ENCODE assay signal across 30 cellular contexts in the genomic region with DNA sequence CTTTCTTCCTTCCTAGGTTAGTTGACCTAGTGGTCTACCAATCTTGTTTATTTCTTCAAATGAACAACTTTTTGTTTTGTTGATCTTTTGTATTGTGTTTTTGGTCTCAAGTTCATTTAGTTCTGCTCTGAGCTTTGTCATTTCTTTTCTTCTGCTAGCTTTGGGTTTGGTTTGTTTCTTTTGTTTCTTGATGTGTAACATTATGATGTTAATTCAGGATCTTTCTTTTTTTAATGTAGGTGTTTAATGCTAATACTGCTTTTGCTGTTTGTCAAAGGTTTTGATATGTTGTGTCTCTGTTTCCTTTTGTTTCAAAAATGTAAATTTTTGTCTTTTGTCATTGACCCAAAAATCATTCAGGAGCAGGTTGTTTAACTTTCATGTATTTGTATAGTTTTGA.
"Had no signal": no experiment of that assay in that cellular context is flagged by ENCODE, and none has a peak within 500 bp of the region (broad histone marks: within the 10 kb centered on the region; RNA-seq: fewer than 3 reads in every experiment).

No MANE protein-coding gene starts in this region.

- H3K4me3 ChIP-seq: ascending aorta, breast epithelium, cardiac muscle cell, colonic mucosa, esophagus squamous epithelium, gastroesophageal sphincter, heart right ventricle had no signal

- DNase-seq: activated CD4-positive, alpha-beta memory T cell treated with anti-CD3 and anti-CD28 coated beads, Interleukin-2, amount 10 ng/mL, durations not matched to agents 7 days and 5 days; activated CD4-positive, alpha-beta T cell treated with anti-CD3 and anti-CD28 coated beads for 1 hour; activated CD4-positive, alpha-beta T cell treated with anti-CD3 and anti-CD28 coated beads for 4 hours; activated CD4-positive, alpha-beta T cell treated with anti-CD3 and anti-CD28 coated beads, Interleukin-2, amount 10 ng/mL, durations not matched to agents 7 days and 5 days; activated CD4-positive, alpha-beta T cell treated with anti-CD3 and anti-CD28 coated beads, Interleukin-2, amount 50 U/mL, for 4 hours; activated CD8-positive, alpha-beta memory T cell treated with anti-CD3 and anti-CD28 coated beads, Interleukin-2, amount 50 U/mL, for 48 hours; activated gamma-delta T cell; activated naive CD4-positive, alpha-beta T cell; activated naive CD4-positive, alpha-beta T cell treated with anti-CD3 and anti-CD28 coated beads, Interleukin-2, amount 10 ng/mL, durations not matched to agents 7 days and 5 days; activated naive CD8-positive, alpha-beta T cell treated with anti-CD3 and anti-CD28 coated beads, Interleukin-2, amount 10 ng/mL, durations not matched to agents 7 days and 5 days; activated T-cell treated with anti-CD3 and anti-CD28 coated beads for 4 hours; activated T-cell treated with anti-CD3 and anti-CD28 coated beads, Interleukin-2, amount 50 U/mL, for 24 hours; activated T-cell treated with anti-CD3 and anti-CD28 coated beads, Interleukin-2, amount 50 U/mL, for 72 hours; central memory CD4-positive, alpha-beta T cell; cerebellar nuclear complex; colonic mucosa; effector CD8-positive, alpha-beta T cell; esophagus squamous epithelium; foreskin melanocyte; heart right ventricle; T-helper 2 cell had no signal

- H3K9me3 ChIP-seq: breast epithelium, colonic mucosa had no signal

- ATAC-seq: activated naive CD4-positive, alpha-beta T cell treated with anti-CD3 and anti-CD28 coated beads, Interleukin-2, amount 50 U/mL, for 72 hours; activated T-cell treated with anti-CD3 and anti-CD28 coated beads, Interleukin-2, amount 50 U/mL, for 72 hours; gastroesophageal sphincter; heart right ventricle had no signal

- H3K27me3 ChIP-seq: ascending aorta, breast epithelium, cardiac muscle cell, colonic mucosa, esophagus squamous epithelium, gastroesophageal sphincter, heart right ventricle had no signal

- H3K4me1 ChIP-seq: ascending aorta, breast epithelium, colonic mucosa, esophagus squamous epithelium, gastroesophageal sphincter, heart right ventricle had no signal

- H3K27ac Mint-ChIP-seq: activated CD4-positive, alpha-beta memory T cell treated with anti-CD3 and anti-CD28 coated beads, Interleukin-2, amount 10 ng/mL, durations not matched to agents 7 days and 5 days; activated CD4-positive, alpha-beta T cell treated with anti-CD3 and anti-CD28 coated beads, Interleukin-2, amount 10 ng/mL, durations not matched to agents 7 days and 5 days; activated naive CD4-positive, alpha-beta T cell treated with anti-CD3 and anti-CD28 coated beads, Interleukin-2, amount 10 ng/mL, durations not matched to agents 7 days and 5 days; activated naive CD4-positive, alpha-beta T cell treated with anti-CD3 and anti-CD28 coated beads, Interleukin-2, amount 50 U/mL, for 72 hours; activated naive CD8-positive, alpha-beta T cell treated with anti-CD3 and anti-CD28 coated beads, Interleukin-2, amount 10 ng/mL, durations not matched to agents 7 days and 5 days; activated T-cell treated with anti-CD3 and anti-CD28 coated beads, Interleukin-2, amount 50 U/mL, for 24 hours; activated T-cell treated with anti-CD3 and anti-CD28 coated beads, Interleukin-2, amount 50 U/mL, for 72 hours; brain had no signal

- H3K36me3 Mint-ChIP-seq: activated naive CD4-positive, alpha-beta T cell treated with anti-CD3 and anti-CD28 coated beads, Interleukin-2, amount 10 ng/mL, durations not matched to agents 7 days and 5 days had no signal

- H3K4me3 Mint-ChIP-seq: activated CD4-positive, alpha-beta memory T cell treated with anti-CD3 and anti-CD28 coated beads, Interleukin-2, amount 10 ng/mL, durations not matched to agents 7 days and 5 days; activated CD4-positive, alpha-beta T cell treated with anti-CD3 and anti-CD28 coated beads, Interleukin-2, amount 10 ng/mL, durations not matched to agents 7 days and 5 days; activated naive CD4-positive, alpha-beta T cell treated with anti-CD3 and anti-CD28 coated beads, Interleukin-2, amount 10 ng/mL, durations not matched to agents 7 days and 5 days; activated naive CD8-positive, alpha-beta T cell treated with anti-CD3 and anti-CD28 coated beads, Interleukin-2, amount 10 ng/mL, durations not matched to agents 7 days and 5 days; activated T-cell treated with anti-CD3 and anti-CD28 coated beads, Interleukin-2, amount 50 U/mL, for 24 hours; activated T-cell treated with anti-CD3 and anti-CD28 coated beads, Interleukin-2, amount 50 U/mL, for 72 hours; brain had no signal

- H3K9me3 Mint-ChIP-seq: activated naive CD4-positive, alpha-beta T cell treated with anti-CD3 and anti-CD28 coated beads, Interleukin-2, amount 10 ng/mL, durations not matched to agents 7 days and 5 days had no signal

- H3K36me3 ChIP-seq: ascending aorta, breast epithelium, cardiac muscle cell, colonic mucosa, esophagus squamous epithelium, gastroesophageal sphincter, heart right ventricle had no signal

- H3K4me1 Mint-ChIP-seq: activated CD4-positive, alpha-beta memory T cell treated with anti-CD3 and anti-CD28 coated beads, Interleukin-2, amount 10 ng/mL, durations not matched to agents 7 days and 5 days; activated CD4-positive, alpha-beta T cell treated with anti-CD3 and anti-CD28 coated beads, Interleukin-2, amount 10 ng/mL, durations not matched to agents 7 days and 5 days; activated naive CD4-positive, alpha-beta T cell treated with anti-CD3 and anti-CD28 coated beads, Interleukin-2, amount 10 ng/mL, durations not matched to agents 7 days and 5 days; activated naive CD8-positive, alpha-beta T cell treated with anti-CD3 and anti-CD28 coated beads, Interleukin-2, amount 10 ng/mL, durations not matched to agents 7 days and 5 days; brain had no signal

- FAIRE-seq: endometrium, endothelial cell of umbilical vein had no signal

- H3K27ac ChIP-seq: ascending aorta, breast epithelium, cardiac muscle cell, colonic mucosa, epithelial cell of prostate, esophagus squamous epithelium, gastroesophageal sphincter, heart right ventricle had no signal

- H3K27me3 Mint-ChIP-seq: activated naive CD8-positive, alpha-beta T cell treated with anti-CD3 and anti-CD28 coated beads, Interleukin-2, amount 10 ng/mL, durations not matched to agents 7 days and 5 days; activated T-cell treated with anti-CD3 and anti-CD28 coated beads, Interleukin-2, amount 50 U/mL, for 24 hours had no signal
